In the genomic region with DNA sequence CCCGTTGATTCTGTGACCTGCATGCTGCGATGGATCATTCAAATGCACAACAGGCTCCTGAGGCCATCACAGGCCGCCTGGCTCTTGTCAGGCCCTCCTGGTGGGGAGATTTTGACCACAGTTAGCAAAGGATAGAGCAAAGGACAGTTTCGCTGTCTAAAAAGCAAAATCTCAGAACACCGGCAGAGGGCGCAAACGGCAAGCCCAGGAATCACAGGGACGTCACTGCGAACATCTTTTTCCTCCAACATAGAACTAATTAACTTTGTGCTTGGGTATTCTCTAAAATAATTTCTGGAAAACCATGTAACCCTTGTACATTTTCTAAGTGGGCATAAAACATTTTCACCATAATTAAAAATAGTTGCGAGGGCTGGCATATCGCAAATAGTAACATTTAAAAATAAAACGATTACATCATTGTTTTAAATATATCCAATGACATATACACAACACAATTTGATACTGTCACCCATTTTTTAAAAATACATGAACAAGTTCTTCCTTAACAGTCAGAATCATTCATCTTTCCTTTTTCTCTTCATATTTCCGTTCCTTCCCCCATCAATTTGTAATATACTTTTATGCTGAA, we compare ENCODE assay signal across 8 cellular contexts. TPM values are rescaled to one million over a fixed set of nuclear protein-coding genes. Genes with fewer than 3 reads are reported as not detected.
A peak's percentile ranks its signal among the peaks of the same experiment; 100 is the strongest.
DNase-seq lines count a peak whose midpoint lies in the region; ATAC-seq, FAIRE-seq and TF ChIP-seq lines count a peak whose summit lies in the region.

No MANE protein-coding gene starts in this region.

- H3K4me1 ChIP-seq in A549: peaks cover 4% of the 10 kb centered on the region; the same call in 1 of the 3 replicates
- H3K4me1 ChIP-seq in HepG2 (ENCODE audit: insufficient read depth, low read length): peaks cover 58% of the 10 kb centered on the region

- TF ChIP-seq CTCF in A549 (IDR thresholded peaks at IDR 0.05) (peak; percentile 99), coronary artery (IDR thresholded peaks at IDR 0.05) (peak; percentile 88), HepG2 (CRISPR knock-in tag; IDR thresholded peaks at IDR 0.05) (peak; percentile 92)

- TF ChIP-seq RAD21 in A549 (conservative IDR thresholded peaks at IDR 0.05 in 1 of 2, IDR thresholded peaks at IDR 0.05 in 1 of 2): peak; percentile 99 to 100
- peak; percentile 90 for TF ChIP-seq RAD21 in HepG2 (CRISPR knock-in tag; IDR thresholded peaks at IDR 0.05)

- peak; percentile 91 to 92 for ATAC-seq in A549
- peak; percentile 55 for ATAC-seq in GM21360 (IDR thresholded peaks at IDR 0.05; ENCODE audit: unreplicated experiment)
- peak; percentile 87 for ATAC-seq in HepG2

- H3K4me2 ChIP-seq in A549 (peak overlapping the region; percentile 59), HepG2 (ENCODE audit: low read depth, low read length) (peak overlapping the region; percentile 58)

- WGBS in A549 (ENCODE audit: missing lambda C conversion rate): 2% methylated on average over 13 of the region's 13 CpGs
- WGBS in HepG2 (ENCODE audit: low lambda C conversion rate): 12% methylated on average over 13 of the region's 13 CpGs

- H2AFZ ChIP-seq in HepG2 (ENCODE audit: low read length): no peak overlapping the region

- no peaks in the 10 kb centered on the region for H3K79me2 ChIP-seq in HepG2 (ENCODE audit: insufficient read depth, low read length)

- no peaks in the 10 kb centered on the region for H3K36me3 ChIP-seq in HepG2 (replicated peaks in 1 of 2; ENCODE audit: control insufficient read depth in 1 of 2, insufficient read depth in 2 of 2, low read length in 2 of 2)

- TF ChIP-seq POLR2A in A549 (IDR thresholded peaks at IDR 0.05; ENCODE audit: low read length): no peak
- no peak for TF ChIP-seq POLR2A in HepG2 (IDR thresholded peaks at IDR 0.05; ENCODE audit: insufficient read depth in 1 of 2, low read depth in 2 of 2, low read length in 2 of 2)

- intact Hi-C loops in HepG2 (cut with micrococcal nuclease; ENCODE audit: unreplicated experiment): loop anchor here (1.0 to 2.0 kb wide), 5 partner anchors 32 to 252 kb away; partner anchors contain the start of gene ALDH3A2

- H3K27ac ChIP-seq in A549: peak overlapping the region; percentile 19 to 33; a peak in 2 of 6 replicates
- H3K27ac ChIP-seq in coronary artery: peak overlapping the region; percentile 77 to 87
- H3K27ac ChIP-seq in HepG2 (ENCODE audit: extremely low read length, insufficient read depth, low read length): no peak overlapping the region

- no peaks in the 10 kb centered on the region for H4K20me1 ChIP-seq in HepG2 (ENCODE audit: insufficient read depth, low read length)

- DNase-seq in A549 (ENCODE audit: low read depth in 1 of 2, low spot score in 1 of 2): peak; percentile 72 to 82
- DNase-seq in NCI-H446 treated with DMSO at 0.1 percent for 48 hours (lab: John Stamatoyannopoulos, UW): peak; percentile 47
- DNase-seq in activated CD4-positive, alpha-beta T cell treated with anti-CD3 and anti-CD28 coated beads for 48 hours: peak; percentile 74
- no peak for DNase-seq in coronary artery (ENCODE audit: low spot score)
- DNase-seq in HepG2 (ENCODE audit: low spot score): peak; percentile 68
- peak; percentile 56 to 60 for DNase-seq in stimulated activated CD4-positive, alpha-beta T cell treated with anti-CD3 and anti-CD28 coated beads, Interleukin-4, amount 100 ng/mL, for 48 hours (ENCODE audit: low read depth in 2 of 2)
- DNase-seq in COR-L47 (lab: John Stamatoyannopoulos, UW): no peak

- no peaks in the 10 kb centered on the region for H3K9me3 ChIP-seq in A549
- no peaks in the 10 kb centered on the region for H3K9me3 ChIP-seq in HepG2 (ENCODE audit: low read length)

- TF ChIP-seq EP300 in A549 (IDR thresholded peaks at IDR 0.05) (no peak), HepG2 (IDR thresholded peaks at IDR 0.05; ENCODE audit: low read depth in 2 of 2, low read length in 2 of 2) (no peak), HepG2 (CRISPR knock-in tag; IDR thresholded peaks at IDR 0.05; ENCODE audit: borderline replicate concordance) (no peak)

- H3K9ac ChIP-seq in HepG2 (ENCODE audit: insufficient read depth, low read depth, low read length): no peak overlapping the region

- H3K27me3 ChIP-seq in HepG2 (ENCODE audit: control insufficient read depth in 1 of 2, insufficient read depth in 2 of 2, low read length in 2 of 2): no peaks in the 10 kb centered on the region

- no TSS peak for BruUV-seq in HepG2 (replicated peaks; lab: Mats Ljungman, UMichigan)

- in situ Hi-C loops in HepG2 (cut with HindIII; ENCODE audit: extremely low pct_ligation_motif_present, low pct_unique_long_range_greater_than_20kb): loop anchor here (5.0 to 25.0 kb wide), 2 partner anchors 198 to 253 kb away; partner anchors contain the start of gene SLC47A2

- POLR2A ChIA-PET in A549 (lab: Yijun Ruan, JAX): no interaction called here
- POLR2A ChIA-PET in HepG2 (lab: Yijun Ruan, JAX): interaction anchor here (1.1 kb wide), 1 partner anchor 134 kb away, joined by 3 read pairs; the partner anchor contains the start of gene ALDH3A2

- peak; percentile 72 for FAIRE-seq in A549 (lab: Jason Lieb, UNC)
- FAIRE-seq in HepG2 (lab: Jason Lieb, UNC): peak; percentile 92

- CTCF ChIA-PET in A549 (lab: Yijun Ruan, JAX): interaction anchor here (0.7 to 5.8 kb wide), 51 partner anchors 9 to 292 kb away, joined by 3 to 275 read pairs (median 5); partner anchors contain the start of genes ALDH3A2, B9D1 and MFAP4
- CTCF ChIA-PET in HepG2 (lab: Yijun Ruan, JAX; ENCODE audit: low intra/inter-chr PET ratio, low total read pairs): interaction anchor here (1.4 to 2.2 kb wide), 4 partner anchors 158 to 252 kb away, joined by 4 to 19 read pairs (median 6); no protein-coding TSS in a partner anchor

- H3K4me3 ChIP-seq in A549 (no peak overlapping the region), coronary artery (no peak overlapping the region), HepG2 (replicated peaks in 1 of 3; ENCODE audit: insufficient read depth in 1 of 3, low read depth in 2 of 3, low read length in 3 of 3) (no peak overlapping the region)

TF ChIP-seq in A549, 52 proteins besides CTCF, POLR2A, EP300 and RAD21 (continues in another document):
- TF ChIP-seq RCOR1 (IDR thresholded peaks at IDR 0.05; ENCODE audit: low read depth, low read length) (no peak), SMC3 (IDR thresholded peaks at IDR 0.05) (peak; percentile 99)

TF ChIP-seq in HepG2, 621 proteins besides CTCF, POLR2A, EP300 and RAD21 (continues in another document):
- TF ChIP-seq KDM2A (CRISPR knock-in tag; IDR thresholded peaks at IDR 0.05; ENCODE audit: borderline replicate concordance, low read depth): peak; percentile 43; the same call in 1 of the 2 replicates
- 0 out of 2 replicates have a peak, but pooled peaks have one; percentile 24 for TF ChIP-seq ELF3 (CRISPR knock-in tag; IDR thresholded peaks at IDR 0.05)
- TF ChIP-seq, protein P1, sequence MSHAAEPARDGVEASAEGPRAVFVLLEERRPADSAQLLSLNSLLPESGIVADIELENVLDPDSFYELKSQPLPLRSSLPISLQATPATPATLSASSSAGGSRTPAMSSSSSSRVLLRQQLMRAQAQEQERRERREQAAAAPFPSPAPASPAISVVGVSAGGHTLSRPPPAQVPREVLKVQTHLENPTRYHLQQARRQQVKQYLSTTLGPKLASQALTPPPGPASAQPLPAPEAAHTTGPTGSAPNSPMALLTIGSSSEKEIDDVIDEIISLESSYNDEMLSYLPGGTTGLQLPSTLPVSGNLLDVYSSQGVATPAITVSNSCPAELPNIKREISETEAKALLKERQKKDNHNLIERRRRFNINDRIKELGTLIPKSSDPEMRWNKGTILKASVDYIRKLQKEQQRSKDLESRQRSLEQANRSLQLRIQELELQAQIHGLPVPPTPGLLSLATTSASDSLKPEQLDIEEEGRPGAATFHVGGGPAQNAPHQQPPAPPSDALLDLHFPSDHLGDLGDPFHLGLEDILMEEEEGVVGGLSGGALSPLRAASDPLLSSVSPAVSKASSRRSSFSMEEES (CRISPR knock-in tag; IDR thresholded peaks at IDR 0.05): 0 out of 2 replicates have a peak, but pooled peaks have one; percentile 17
- TF ChIP-seq ZNF501 (CRISPR knock-in tag; IDR thresholded peaks at IDR 0.05): 0 out of 2 replicates have a peak, but pooled peaks have one; percentile 23
- TF ChIP-seq FOSL2 (CRISPR knock-in tag; IDR thresholded peaks at IDR 0.05): 0 out of 2 replicates have a peak, but pooled peaks have one; percentile 10
- no peak for TF ChIP-seq RNF2 (conservative IDR thresholded peaks at IDR 0.05; ENCODE audit: low read depth)
- TF ChIP-seq SMC3 (IDR thresholded peaks at IDR 0.05; ENCODE audit: low read length): peak; percentile 97

RNA-seq across cellular contexts. Expression of gene SLC47A1, which starts 19.7 kb away (rescaled TPM):
- polyA plus RNA-seq in A549 (2011; rRNA removed) (21.1 and 35.1 TPM in 2 replicates), A549 (2017; fragmentation: RNase III; extraction: RNeasy Plus Mini Kit Qiagen cat#74134 plus additional on column Dnase treatment) (20.4 to 24.6 TPM (median 24.2 TPM) in 3 replicates), HepG2 (2011; rRNA removed) (42.1 and 54.0 TPM in 2 replicates)
- 18.6 and 25.8 TPM in 2 replicates for polyA plus RNA-seq in A549 (2012; cell fraction: cytosol; rRNA removed)
- 48.3 and 50.2 TPM in 2 replicates for polyA plus RNA-seq in A549 (2012; cell fraction: nucleus; rRNA removed)
- polyA minus RNA-seq in A549 (2011; rRNA and poly(A)+ RNA removed): 60.5 and 93.6 TPM in 2 replicates
- 38.0 and 67.5 TPM in 2 replicates for total RNA-seq in HepG2 (2016; rRNA removed; fragmentation: Illumina TruSeq; extraction: Trizol)
- 22.7 and 24.7 TPM in 2 replicates for total RNA-seq in HepG2 (2016; cell fraction: cytosol; rRNA removed; fragmentation: Illumina TruSeq; extraction: Trizol; ENCODE audit: low read depth)
- 36.6 and 66.0 TPM in 2 replicates for total RNA-seq in HepG2 (2016; cell fraction: insoluble cytoplasmic fraction; rRNA removed; fragmentation: Illumina TruSeq; extraction: Trizol)
- 42.1 and 43.9 TPM in 2 replicates for total RNA-seq in HepG2 (2016; cell fraction: membrane; rRNA removed; fragmentation: Illumina TruSeq; extraction: Trizol)
- total RNA-seq in HepG2 (2016; cell fraction: nucleus; rRNA removed; fragmentation: Illumina TruSeq; extraction: Trizol): 68.7 and 71.8 TPM in 2 replicates
- 58.1 and 59.4 TPM in 2 replicates for polyA plus RNA-seq in HepG2 (2011; cell fraction: cytosol; rRNA removed)
- 117 and 122 TPM in 2 replicates for polyA plus RNA-seq in HepG2 (2011; cell fraction: nucleus; rRNA removed)
- polyA plus RNA-seq in HepG2 (2012): 53.4 and 66.1 TPM in 2 replicates
- 12.9 and 14.1 TPM in 2 replicates for polyA plus RNA-seq in HepG2 (2016; cell fraction: cytosol; fragmentation: Illumina TruSeq; extraction: Trizol; ENCODE audit: low read depth)
- 34.5 and 35.1 TPM in 2 replicates for polyA plus RNA-seq in HepG2 (2016; cell fraction: insoluble cytoplasmic fraction; fragmentation: Illumina TruSeq; extraction: Trizol; ENCODE audit: low read depth)
- 25.8 and 26.4 TPM in 2 replicates for polyA plus RNA-seq in HepG2 (2016; cell fraction: membrane; fragmentation: Illumina TruSeq; extraction: Trizol; ENCODE audit: low read depth)
- 136 and 139 TPM in 2 replicates for polyA plus RNA-seq in HepG2 (2016; cell fraction: nucleus; fragmentation: Illumina TruSeq; extraction: Trizol; ENCODE audit: insufficient read depth, low read depth)
- 14.1 and 431 TPM in 2 replicates for polyA minus RNA-seq in HepG2 (2011; rRNA and poly(A)+ RNA removed; ENCODE audit: low replicate concordance)
- polyA minus RNA-seq in HepG2 (2011; cell fraction: cytosol; rRNA and poly(A)+ RNA removed): 50.8 and 61.4 TPM in 2 replicates
- 40.2 and 44.1 TPM in 2 replicates for polyA minus RNA-seq in HepG2 (2011; cell fraction: nucleus; rRNA and poly(A)+ RNA removed)

Comparison
In these comparisons a context has a peak if more than half of its experiments do, and no peak if none do; other contexts are left out.
1. DNase-seq: peak in A549 (2 of 2), NCI-H446 treated with DMSO at 0.1 percent for 48 hours (single experiment), activated CD4-positive, alpha-beta T cell treated with anti-CD3 and anti-CD28 coated beads for 48 hours (single experiment), HepG2 (single experiment) and stimulated activated CD4-positive, alpha-beta T cell treated with anti-CD3 and anti-CD28 coated beads, Interleukin-4, amount 100 ng/mL, for 48 hours (2 of 2); none in coronary artery (single experiment) and COR-L47 (single experiment).
2. Of the 38 proteins assayed by ChIP-seq in both HepG2 and A549: peak only in HepG2: FOSL2; only in A549: none; in both: CTCF, RAD21 and SMC3; in neither: 33; mixed calls (peak in some experiments, not most) for 1.
3. Peak in every context shown above with its lines, with median percentiles within 50 percentile points of each other: ATAC-seq and CTCF ChIP-seq.